Comparison of ENCODE assay signal across 8 cellular contexts in the genomic region with DNA sequence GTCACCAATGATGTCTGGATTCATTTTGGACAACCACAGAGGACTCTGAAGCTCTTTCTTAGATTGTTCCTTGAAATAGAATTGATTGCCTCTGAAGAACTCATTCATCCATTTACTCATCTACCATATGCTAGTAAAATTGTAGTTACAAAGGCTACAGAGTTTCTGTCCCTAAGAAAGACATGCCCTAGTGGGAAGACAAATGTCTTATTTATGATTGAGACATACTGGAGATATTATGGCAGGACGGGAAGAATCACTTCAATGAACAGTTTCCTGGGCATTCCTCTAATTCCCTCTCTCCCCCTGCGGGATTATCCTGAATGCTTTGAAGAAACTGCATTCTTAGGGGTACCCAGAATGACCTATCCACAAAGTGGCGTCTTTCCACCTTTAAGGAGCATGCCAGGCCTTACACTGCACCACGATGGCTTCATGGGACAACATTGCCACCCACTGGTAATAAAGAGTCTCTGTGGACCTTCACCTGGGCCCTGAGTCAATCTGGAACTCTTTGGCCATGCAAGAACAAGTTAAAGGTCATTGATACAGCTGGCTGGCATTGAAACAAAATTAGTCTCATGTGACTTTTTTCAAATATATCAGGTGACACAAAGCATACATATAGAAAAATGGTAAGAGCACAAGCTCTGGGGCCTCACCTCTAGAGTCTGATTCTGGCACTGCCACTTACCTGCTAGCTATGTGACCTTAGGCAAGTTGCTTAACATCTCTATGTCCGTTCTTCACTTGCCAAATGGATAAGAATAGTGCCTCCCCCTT. TPM values are rescaled to one million over a fixed set of nuclear protein-coding genes. Genes with fewer than 3 reads are reported as not detected.
DNase-seq lines count a peak whose midpoint lies in the region; ATAC-seq and TF ChIP-seq lines count a peak whose summit lies in the region.

No MANE protein-coding gene starts in this region.

- ATAC-seq in GM21825 (IDR thresholded peaks at IDR 0.05; ENCODE audit: unreplicated experiment), result peak; percentile 98

- in situ Hi-C loops in G401 (cut with HindIII; ENCODE audit: low sequenced_read_pairs), result no loop called here

- H3K4me3 ChIP-seq in fibroblast of the aortic adventitia (ENCODE audit: low read depth, low read length) (no peak overlapping the region), osteoblast (ENCODE audit: insufficient read depth, low read length) (no peak overlapping the region)

- no peaks in the 10 kb centered on the region for H3K36me3 ChIP-seq in osteoblast (ENCODE audit: insufficient read depth, low read length)

- DNase-seq in G401 (ENCODE audit: low spot score) (peak; percentile 19), KG1 (lab: John Stamatoyannopoulos, UW) (peak; percentile 32), RWPE1 (ENCODE audit: low spot score) (peak; percentile 80), fibroblast of the aortic adventitia (ENCODE audit: low read depth) (peak; percentile 86), osteoblast (ENCODE audit: insufficient read length, low spot score, missing footprints) (peak; percentile 11), ureter (ENCODE audit: low spot score) (peak; percentile 63)
- DNase-seq in activated T-helper 1 cell treated with anti-CD3 and anti-CD28 coated beads, Interleukin-2, amount 50 U/mL, for 16 hours (ENCODE audit: low read depth in 1 of 2, low spot score in 1 of 2), result peak; percentile 17 to 25

- peaks cover 15% of the 10 kb centered on the region for H3K4me1 ChIP-seq in osteoblast (ENCODE audit: insufficient read depth, low read length)

- no peaks in the 10 kb centered on the region for H3K27me3 ChIP-seq in osteoblast (ENCODE audit: insufficient read depth, low read length)

- no peaks in the 10 kb centered on the region for H3K79me2 ChIP-seq in osteoblast (ENCODE audit: insufficient read depth, low read length)

- no peak overlapping the region for H2AFZ ChIP-seq in osteoblast (ENCODE audit: low read length)

- no peaks in the 10 kb centered on the region for H3K9me3 ChIP-seq in osteoblast (ENCODE audit: low read depth, low read length)

- H3K4me2 ChIP-seq in osteoblast (ENCODE audit: insufficient read depth, low read length), result no peak overlapping the region

- POLR2A ChIA-PET in RWPE1 (lab: Yijun Ruan, JAX; ENCODE audit: low non-redundant PET), result no interaction called here

- H3K27ac ChIP-seq in RWPE1 (no peak overlapping the region), osteoblast (ENCODE audit: low read depth, low read length) (no peak overlapping the region)

- H4K20me1 ChIP-seq in osteoblast (ENCODE audit: insufficient read depth, low read length), result no peaks in the 10 kb centered on the region

- CTCF ChIA-PET in RWPE1 (lab: Yijun Ruan, JAX), result interaction anchor here (0.6 to 2.6 kb wide), 13 partner anchors 10 to 1228 kb away, joined by 3 to 47 read pairs (median 4); no protein-coding TSS in a partner anchor

- peak; percentile 76 for TF ChIP-seq CTCF in RWPE1 (conservative IDR thresholded peaks at IDR 0.05; ENCODE audit: low read depth)
- TF ChIP-seq CTCF in fibroblast of the aortic adventitia (IDR thresholded peaks at IDR 0.05; ENCODE audit: insufficient read depth, low read length), result peak; percentile 71
- peak; percentile 80 for TF ChIP-seq CTCF in osteoblast (IDR thresholded peaks at IDR 0.05; ENCODE audit: extremely low read depth, low read depth, low read length)

RNA-seq across cellular contexts. Expression of a gene that starts 32.1 kb away (rescaled TPM):
- not detected in 2 replicates for total RNA-seq in G401 (2014; rRNA removed; shearing (Covaris generic))
- total RNA-seq in fibroblast of the aortic adventitia (ENCODE audit: low replicate concordance) (0.57 TPM in 1 of 2 replicates, not detected in the other), osteoblast (not detected in 2 replicates), ureter (0.34 TPM)

Comparison
In these comparisons a context has a peak if more than half of its experiments do, and no peak if none do; other contexts are left out.
1. DNase-seq: peak in every context shown above with its lines; median percentile 86 in fibroblast of the aortic adventitia; 80 in RWPE1; 63 in ureter; 32 in KG1; 21 in activated T-helper 1 cell treated with anti-CD3 and anti-CD28 coated beads, Interleukin-2, amount 50 U/mL, for 16 hours; 19 in G401; 11 in osteoblast.